21 cellular contexts compared by ENCODE assay signal in the genomic region with DNA sequence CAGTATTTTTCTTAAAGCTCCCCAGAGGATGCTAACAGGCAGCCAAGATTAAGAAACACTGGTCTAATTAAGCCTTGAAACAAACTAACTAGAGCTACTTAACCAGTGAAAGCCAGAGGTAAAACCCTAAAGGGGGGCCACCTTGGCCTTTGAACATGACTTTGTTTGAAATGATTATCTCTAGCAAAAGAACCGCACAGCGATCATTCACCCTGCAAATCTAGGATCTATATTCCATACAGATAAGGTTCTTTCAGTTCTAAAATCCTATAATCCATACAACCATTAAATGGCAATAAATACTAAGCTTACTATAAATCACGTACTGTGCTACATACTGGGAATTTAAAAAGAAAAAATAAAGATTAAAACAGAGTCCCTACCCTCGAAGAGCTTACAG. TPM values are rescaled to one million over a fixed set of nuclear protein-coding genes. Genes with fewer than 3 reads are reported as not detected.
DNase-seq lines count a peak whose midpoint lies in the region; ATAC-seq, FAIRE-seq and TF ChIP-seq lines count a peak whose summit lies in the region.
"Had no signal": no experiment of that assay in that cellular context is flagged by ENCODE, and none has a peak within 500 bp of the region (broad histone marks: within the 10 kb centered on the region; RNA-seq: fewer than 3 reads in every experiment).

No MANE protein-coding gene starts in this region.

- H3K27me3 ChIP-seq in small intestine (ENCODE audit: control insufficient read depth in 2 of 2, insufficient read depth in 2 of 2, low read length in 2 of 2), result no peaks in the 10 kb centered on the region
- H3K27me3 ChIP-seq: BLaER1 had no signal

- peaks cover 6% of the 10 kb centered on the region for H3K36me3 Mint-ChIP-seq in type B pancreatic cell
- peaks cover 23% of the 10 kb centered on the region for H3K36me3 Mint-ChIP-seq in HFFc6 (ENCODE audit: low read depth)
- H3K36me3 Mint-ChIP-seq: CD14-positive monocyte; CD8-positive, alpha-beta T cell had no signal

- no peak overlapping the region for H3K4me3 ChIP-seq in SK-N-MC
- no peak overlapping the region for H3K4me3 ChIP-seq in fibroblast of villous mesenchyme (ENCODE audit: low read depth, low read length)
- no peak overlapping the region for H3K4me3 ChIP-seq in small intestine (ENCODE audit: low read depth in 1 of 2, low read length in 2 of 2)
- H3K4me3 ChIP-seq: A549, BLaER1, K562 had no signal

- H3K9me3 ChIP-seq in SK-N-MC (ENCODE audit: low read depth, low read length) (no peaks in the 10 kb centered on the region), small intestine (ENCODE audit: control insufficient read depth, low read depth) (no peaks in the 10 kb centered on the region)
- H3K9me3 ChIP-seq: A549, BLaER1 had no signal

- ATAC-seq in GM18858 (IDR thresholded peaks at IDR 0.05; ENCODE audit: unreplicated experiment), result no peak
- ATAC-seq: A549; CD8-positive, alpha-beta T cell; K562 had no signal

- H3K27ac ChIP-seq in SK-N-MC (peak overlapping the region; percentile 78; the same call in 1 of the 2 replicates), small intestine (ENCODE audit: low read depth in 1 of 2, low read length in 1 of 2) (no peak overlapping the region)
- H3K27ac ChIP-seq: 22Rv1, A549, BLaER1, HL-60 had no signal

- FAIRE-seq in small intestine (lab: Jason Lieb, UNC), result no peak
- FAIRE-seq: A549, GM19239, H54, K562 had no signal

- H3K4me1 Mint-ChIP-seq in type B pancreatic cell (ENCODE audit: unreplicated experiment) (peaks cover 39% of the 10 kb centered on the region), HFFc6 (ENCODE audit: low read depth) (no peaks in the 10 kb centered on the region; the same call in 1 of the 2 replicates)
- H3K4me1 Mint-ChIP-seq: CD14-positive monocyte had no signal

- H3K27ac Mint-ChIP-seq in type B pancreatic cell, result no peak overlapping the region
- no peak overlapping the region for H3K27ac Mint-ChIP-seq in HFFc6
- H3K27ac Mint-ChIP-seq: CD14-positive monocyte; CD8-positive, alpha-beta T cell had no signal

- no peaks in the 10 kb centered on the region for H3K9me3 Mint-ChIP-seq in type B pancreatic cell
- no peaks in the 10 kb centered on the region; the same call in 1 of the 2 replicates for H3K9me3 Mint-ChIP-seq in HFFc6
- H3K9me3 Mint-ChIP-seq: CD14-positive monocyte; CD8-positive, alpha-beta T cell had no signal

- H3K4me3 Mint-ChIP-seq in type B pancreatic cell (no peak overlapping the region), HFFc6 (no peak overlapping the region)
- H3K4me3 Mint-ChIP-seq: CD14-positive monocyte; CD8-positive, alpha-beta T cell had no signal

- TF ChIP-seq CTCF in fibroblast of villous mesenchyme (IDR thresholded peaks at IDR 0.05; ENCODE audit: insufficient read depth, low read depth, low read length), result no peak
- no peak for TF ChIP-seq CTCF in type B pancreatic cell (conservative IDR thresholded peaks at IDR 0.05)
- TF ChIP-seq CTCF in HFFc6 (IDR thresholded peaks at IDR 0.05), result no peak

- H3K36me3 ChIP-seq in SK-N-MC (ENCODE audit: insufficient read depth, low read length) (peaks cover 5% of the 10 kb centered on the region; the same call in 1 of the 2 replicates), small intestine (ENCODE audit: control insufficient read depth in 2 of 2, insufficient read depth in 2 of 2, low read length in 2 of 2) (no peaks in the 10 kb centered on the region)
- H3K36me3 ChIP-seq: BLaER1 had no signal

- DNase-seq in DMS 273 (lab: John Stamatoyannopoulos, UW; ENCODE audit: unreplicated experiment) (peak; percentile 40), DMS 273 treated with DMSO at 0.1 percent for 48 hours (lab: John Stamatoyannopoulos, UW) (no peak), SK-N-MC (ENCODE audit: low read depth, low spot score) (no peak), fibroblast of villous mesenchyme (ENCODE audit: low read depth) (peak; percentile 52), small intestine (peak; percentile 18), type B pancreatic cell (ENCODE audit: extremely low spot score, unreplicated experiment) (no peak), HFFc6 (no peak)
- DNase-seq: CD8-positive, alpha-beta T cell; COR-L47; DMS153; DMS79; GDM1 had no signal

- WGBS in small intestine, 3 donors, result 11 to 55% (median 29%) methylated on average over 4 of the region's 4 CpGs

- no peak overlapping the region for H3K9ac ChIP-seq in SK-N-MC (ENCODE audit: insufficient read length)
- H3K9ac ChIP-seq: BLaER1 had no signal

- H3K4me1 ChIP-seq in small intestine (ENCODE audit: control insufficient read depth in 2 of 2, insufficient read depth in 1 of 2, low read depth in 1 of 2, low read length in 1 of 2), result peaks cover 0 to 16% of the 10 kb centered on the region in 2 donors
- H3K4me1 ChIP-seq: A549 had no signal

- H3K27me3 Mint-ChIP-seq in type B pancreatic cell, result no peaks in the 10 kb centered on the region
- no peaks in the 10 kb centered on the region for H3K27me3 Mint-ChIP-seq in HFFc6 (ENCODE audit: insufficient read depth)

RNA-seq across cellular contexts. Expression of gene RBFOX2, which starts 40.6 kb away (rescaled TPM):
- total RNA-seq in fibroblast of villous mesenchyme (160 and 174 TPM in 2 replicates), type B pancreatic cell (ENCODE audit: low replicate concordance) (94.1 and 164 TPM in 2 replicates)
- 10 to 100 TPM; 12.3 to 34.7 (median 13.0) TPM for polyA plus RNA-seq in small intestine
- total RNA-seq in HFFc6 (2021; fragmentation: NEBNext Ultra II Directional; extraction: Animal tissue kit (Norgen Biotek cat#: 25700)), result 100 to 1,000 TPM; 139 to 165 (median 155) TPM
- polyA plus RNA-seq: CD14-positive monocyte had no signal

Comparison
In these comparisons a context has a peak if more than half of its experiments do, and no peak if none do; other contexts are left out.
1. DNase-seq: peak in DMS 273 (single experiment), fibroblast of villous mesenchyme (single experiment) and small intestine (single experiment); none in DMS 273 treated with DMSO at 0.1 percent for 48 hours (single experiment), SK-N-MC (single experiment), type B pancreatic cell (single experiment) and HFFc6 (single experiment).